Comparison of ENCODE assay signal across 13 cellular contexts in the genomic region with DNA sequence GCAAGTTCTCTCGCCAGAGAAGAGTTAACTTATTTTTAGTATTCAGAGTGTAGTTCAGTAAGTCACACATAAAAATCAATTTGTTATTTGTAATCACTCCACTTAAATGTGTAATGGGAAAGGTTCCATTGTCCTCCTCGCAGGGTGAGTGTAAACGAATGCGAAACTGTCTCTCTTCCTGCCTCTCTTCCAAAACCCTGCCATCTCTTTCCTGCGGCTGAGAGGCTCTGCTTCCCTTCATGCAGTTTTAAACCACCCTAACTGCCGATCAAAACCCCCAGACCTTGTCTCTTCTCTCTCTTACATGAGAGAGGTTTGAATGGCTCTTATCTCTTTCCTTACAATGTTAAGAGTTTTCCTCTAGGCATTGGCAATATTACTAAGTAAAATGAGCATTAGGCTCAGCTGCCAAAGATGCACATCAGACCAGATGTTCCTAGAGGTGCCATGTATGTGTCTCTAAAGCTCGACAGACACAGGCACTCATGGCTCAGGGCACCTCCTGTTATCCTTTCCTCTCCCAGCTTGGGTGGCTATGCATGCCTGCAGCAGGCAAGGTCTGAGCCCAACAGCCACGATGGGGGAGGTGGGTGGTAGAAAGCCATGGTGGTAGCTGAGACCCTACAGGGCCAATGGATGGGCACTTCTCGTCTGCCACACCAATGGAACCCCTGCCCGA.
DNase-seq lines count a peak whose midpoint lies in the region; ATAC-seq and TF ChIP-seq lines count a peak whose summit lies in the region.
"Had no signal": no experiment of that assay in that cellular context is flagged by ENCODE, and none has a peak within 500 bp of the region (broad histone marks: within the 10 kb centered on the region; RNA-seq: fewer than 3 reads in every experiment).

No MANE protein-coding gene starts in this region.

- POLR2A ChIA-PET in activated CD4-positive, alpha-beta T cell treated with anti-CD3 and anti-CD28 coated beads, Interleukin-2, amount 10 ng/mL, durations not matched to agents 7 days and 5 days (lab: Charles Lee), result no interaction called here

- H3K4me1 Mint-ChIP-seq in activated CD4-positive, alpha-beta T cell treated with anti-CD3 and anti-CD28 coated beads, Interleukin-2, amount 10 ng/mL, durations not matched to agents 7 days and 5 days, result peaks cover 74% of the 10 kb centered on the region
- H3K4me1 Mint-ChIP-seq in central memory CD8-positive, alpha-beta T cell, result peaks cover 72% of the 10 kb centered on the region
- H3K4me1 Mint-ChIP-seq in progenitor cell of endocrine pancreas (ENCODE audit: low read depth), result peaks cover 24% of the 10 kb centered on the region

- H3K9me3 ChIP-seq in esophagus squamous epithelium, result no peaks in the 10 kb centered on the region

- H3K27ac Mint-ChIP-seq in activated CD4-positive, alpha-beta T cell treated with anti-CD3 and anti-CD28 coated beads, Interleukin-2, amount 10 ng/mL, durations not matched to agents 7 days and 5 days, result peak overlapping the region; percentile 51
- H3K27ac Mint-ChIP-seq in central memory CD8-positive, alpha-beta T cell (ENCODE audit: low read depth), result peak overlapping the region; percentile 29
- peak overlapping the region; percentile 21 for H3K27ac Mint-ChIP-seq in progenitor cell of endocrine pancreas

- no peaks in the 10 kb centered on the region for H3K9me3 Mint-ChIP-seq in activated CD4-positive, alpha-beta T cell treated with anti-CD3 and anti-CD28 coated beads, Interleukin-2, amount 10 ng/mL, durations not matched to agents 7 days and 5 days
- no peaks in the 10 kb centered on the region for H3K9me3 Mint-ChIP-seq in central memory CD8-positive, alpha-beta T cell
- no peaks in the 10 kb centered on the region for H3K9me3 Mint-ChIP-seq in progenitor cell of endocrine pancreas (ENCODE audit: low read depth)

- H3K4me3 Mint-ChIP-seq in activated CD4-positive, alpha-beta T cell treated with anti-CD3 and anti-CD28 coated beads, Interleukin-2, amount 10 ng/mL, durations not matched to agents 7 days and 5 days, result peak overlapping the region; percentile 1
- no peak overlapping the region for H3K4me3 Mint-ChIP-seq in central memory CD8-positive, alpha-beta T cell
- H3K4me3 Mint-ChIP-seq in progenitor cell of endocrine pancreas (ENCODE audit: low read depth), result no peak overlapping the region

- no peak for DNase-seq in activated CD4-positive, alpha-beta T cell treated with anti-CD3 and anti-CD28 coated beads, Interleukin-2, amount 10 ng/mL, durations not matched to agents 7 days and 5 days
- DNase-seq in activated CD4-positive, alpha-beta T cell treated with anti-CD3 and anti-CD28 coated beads for 48 hours, result no peak
- DNase-seq in NCI-H524 treated with DMSO at 0.1 percent for 48 hours (lab: John Stamatoyannopoulos, UW) (peak; percentile 59), progenitor cell of endocrine pancreas (ENCODE audit: low spot score, unreplicated experiment) (no peak), NCI-H748 (lab: John Stamatoyannopoulos, UW; ENCODE audit: unreplicated experiment) (no peak), NCI-H1417 (lab: John Stamatoyannopoulos, UW) (no peak), esophagus squamous epithelium (lab: John Stamatoyannopoulos, UW) (no peak)
- no peak for DNase-seq in central memory CD8-positive, alpha-beta T cell (ENCODE audit: low spot score in 2 of 2)
- DNase-seq: aorta; DMS79 treated with DMSO at 0.1 percent for 48 hours; HCEC 1CT; stimulated activated CD4-positive, alpha-beta T cell treated with anti-CD3 and anti-CD28 coated beads, Interleukin-12 subunit alpha, Interleukin-12 subunit beta, amount 100 ng/mL, for 4 hours had no signal

- H3K36me3 ChIP-seq in esophagus squamous epithelium, result no peaks in the 10 kb centered on the region

- no peak for TF ChIP-seq POLR2A in esophagus squamous epithelium (IDR thresholded peaks at IDR 0.05)

- H3K27ac ChIP-seq in esophagus squamous epithelium, result no peak overlapping the region

- peaks cover 6 to 55% (median 12%) of the 10 kb centered on the region in 3 donors for H3K4me1 ChIP-seq in esophagus squamous epithelium

- intact Hi-C loops in esophagus squamous epithelium (cut with DNase I), result no loop called here

- no peaks in the 10 kb centered on the region for H3K27me3 Mint-ChIP-seq in activated CD4-positive, alpha-beta T cell treated with anti-CD3 and anti-CD28 coated beads, Interleukin-2, amount 10 ng/mL, durations not matched to agents 7 days and 5 days
- H3K27me3 Mint-ChIP-seq in central memory CD8-positive, alpha-beta T cell, result no peaks in the 10 kb centered on the region
- no peaks in the 10 kb centered on the region for H3K27me3 Mint-ChIP-seq in progenitor cell of endocrine pancreas

- no peaks in the 10 kb centered on the region for H3K27me3 ChIP-seq in esophagus squamous epithelium

- no peak for ATAC-seq in central memory CD8-positive, alpha-beta T cell (replicated peaks; ENCODE audit: extremely low read depth, poor library complexity, severe bottlenecking)
- ATAC-seq: HepG2 had no signal

- H3K36me3 Mint-ChIP-seq in activated CD4-positive, alpha-beta T cell treated with anti-CD3 and anti-CD28 coated beads, Interleukin-2, amount 10 ng/mL, durations not matched to agents 7 days and 5 days (ENCODE audit: low read depth), result peaks cover 6% of the 10 kb centered on the region
- peaks cover 3% of the 10 kb centered on the region for H3K36me3 Mint-ChIP-seq in central memory CD8-positive, alpha-beta T cell (ENCODE audit: insufficient read depth)
- no peaks in the 10 kb centered on the region for H3K36me3 Mint-ChIP-seq in progenitor cell of endocrine pancreas (ENCODE audit: insufficient read depth)

- CTCF ChIA-PET in activated CD4-positive, alpha-beta T cell treated with anti-CD3 and anti-CD28 coated beads, Interleukin-2, amount 10 ng/mL, durations not matched to agents 7 days and 5 days (lab: Charles Lee), result interaction anchor here (0.8 kb wide), 1 partner anchor 12 kb away, joined by 3 read pairs; no protein-coding TSS in a partner anchor

- TF ChIP-seq CTCF in progenitor cell of endocrine pancreas (IDR thresholded peaks at IDR 0.05; ENCODE audit: unreplicated experiment) (no peak), esophagus squamous epithelium (IDR thresholded peaks at IDR 0.05) (no peak)

- H3K4me3 ChIP-seq in esophagus squamous epithelium, result no peak overlapping the region

- whole genome bisulfite sequencing in esophagus squamous epithelium, 2 donors, result 77 to 82% methylated on average over 10 of the region's 10 CpGs
